20 cellular contexts compared by ENCODE assay signal in the genomic region with DNA sequence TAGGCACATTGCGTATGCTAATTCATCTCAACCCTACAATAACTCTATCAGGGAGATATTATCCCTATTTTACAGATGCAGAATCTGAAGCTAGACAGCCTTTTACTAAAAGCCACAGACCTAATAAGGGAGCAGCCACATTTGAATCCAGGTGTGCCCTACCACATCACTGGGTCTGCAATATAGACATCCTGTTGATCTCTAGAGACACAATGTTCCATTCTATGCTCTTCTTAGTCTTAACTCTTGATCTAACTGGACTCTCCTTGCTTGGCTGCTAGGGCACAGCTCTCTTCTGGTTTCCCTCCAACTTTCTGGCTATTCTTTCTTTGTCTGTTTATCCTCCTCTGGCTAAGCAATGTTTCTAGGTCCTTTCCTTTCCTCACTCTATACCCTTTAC. TPM values are rescaled to one million over a fixed set of nuclear protein-coding genes. Genes with fewer than 3 reads are reported as not detected.
DNase-seq lines count a peak whose midpoint lies in the region; ATAC-seq and TF ChIP-seq lines count a peak whose summit lies in the region.
"Had no signal": no experiment of that assay in that cellular context is flagged by ENCODE, and none has a peak within 500 bp of the region (broad histone marks: within the 10 kb centered on the region; RNA-seq: fewer than 3 reads in every experiment).

No MANE protein-coding gene starts in this region.

- no peaks in the 10 kb centered on the region for H3K36me3 Mint-ChIP-seq in activated T-cell treated with anti-CD3 and anti-CD28 coated beads, Interleukin-2, amount 50 U/mL, for 4 hours (ENCODE audit: insufficient read depth)
- peaks cover 5% of the 10 kb centered on the region for H3K36me3 Mint-ChIP-seq in CD4-positive, alpha-beta T cell (ENCODE audit: low read depth)
- no peaks in the 10 kb centered on the region for H3K36me3 Mint-ChIP-seq in naive thymus-derived CD8-positive, alpha-beta T cell
- H3K36me3 Mint-ChIP-seq: CD14-positive monocyte, IgD-negative memory B cell had no signal

- CTCF ChIA-PET in CD4-positive, alpha-beta T cell (lab: Charles Lee) = interaction anchor here (0.7 kb wide), 1 partner anchor 12 kb away, joined by 3 read pairs; the partner anchor contains the start of gene CDC37L1

- no peaks in the 10 kb centered on the region for H3K36me3 ChIP-seq in H7 (replicated peaks; ENCODE audit: control insufficient read depth, insufficient read depth, low read length)
- H3K36me3 ChIP-seq: SJCRH30 had no signal

- no peak for DNase-seq in activated T-cell treated with anti-CD3 and anti-CD28 coated beads, Interleukin-2, amount 50 U/mL, for 4 hours
- DNase-seq in activated T-cell treated with anti-CD3 and anti-CD28 coated beads, Interleukin-2, amount 50 U/mL, for 48 hours = no peak
- DNase-seq in CD4-positive, alpha-beta T cell = peak in 3 of 10 experiments; percentile 13 to 38 (median 14)
- peak; percentile 51 for DNase-seq in Jurkat, Clone E6-1 (ENCODE audit: low read depth, low spot score)
- peak in 6 of 10 donors; percentile 30 to 71 (median 62) for DNase-seq in naive thymus-derived CD8-positive, alpha-beta T cell
- DNase-seq in NCI-H2171 (lab: John Stamatoyannopoulos, UW) (no peak), H7 (no peak)
- DNase-seq: Caco-2, DMS 273 treated with DMSO at 0.1 percent for 48 hours, Karpas-422, MV-4-11, NCI-H1105 treated with DMSO at 0.1 percent for 48 hours, NCI-H2029 treated with DMSO at 0.1 percent for 48 hours, NCI-H345, NCI-H524, NCI-H82, SJCRH30 had no signal

- no peak overlapping the region for H3K4me3 ChIP-seq in Jurkat, Clone E6-1 (ENCODE audit: low read length)
- H3K4me3 ChIP-seq in H7 (ENCODE audit: insufficient read depth, low read depth, low read length) = no peak overlapping the region
- H3K4me3 ChIP-seq: SJCRH30 had no signal

- H3K27ac Mint-ChIP-seq in CD4-positive, alpha-beta T cell = peak overlapping the region; percentile 88
- H3K27ac Mint-ChIP-seq in naive thymus-derived CD8-positive, alpha-beta T cell = peak overlapping the region; percentile 5 to 95 (median 86)
- H3K27ac Mint-ChIP-seq: B cell, CD14-positive monocyte, IgD-negative memory B cell had no signal

- POLR2A ChIA-PET in CD4-positive, alpha-beta T cell (lab: Charles Lee) = interaction anchor here (0.6 to 2.3 kb wide), 9 partner anchors 10 to 1141 kb away, joined by 3 to 50 read pairs (median 4); partner anchors contain the start of genes AK3 and CDC37L1
- POLR2A ChIA-PET in naive thymus-derived CD8-positive, alpha-beta T cell (lab: Charles Lee) = interaction anchor here (0.5 to 1.8 kb wide), 8 partner anchors 9 to 1140 kb away, joined by 3 to 37 read pairs (median 4); partner anchors contain the start of genes AK3 and CDC37L1

- no peaks in the 10 kb centered on the region for H3K27me3 Mint-ChIP-seq in activated T-cell treated with anti-CD3 and anti-CD28 coated beads, Interleukin-2, amount 50 U/mL, for 4 hours (ENCODE audit: low read depth)
- H3K27me3 Mint-ChIP-seq in CD4-positive, alpha-beta T cell = no peaks in the 10 kb centered on the region
- H3K27me3 Mint-ChIP-seq in naive thymus-derived CD8-positive, alpha-beta T cell = no peaks in the 10 kb centered on the region

- TF ChIP-seq CTCF in CD4-positive, alpha-beta T cell (IDR thresholded peaks at IDR 0.05) = no peak

- no peak overlapping the region for H3K27ac ChIP-seq in CD4-positive, alpha-beta T cell (ENCODE audit: low read depth, low read length)
- H3K27ac ChIP-seq: SJCRH30 had no signal

- peaks cover 62% of the 10 kb centered on the region for H3K4me1 Mint-ChIP-seq in activated T-cell treated with anti-CD3 and anti-CD28 coated beads, Interleukin-2, amount 50 U/mL, for 4 hours (ENCODE audit: low read depth)
- peaks cover 70% of the 10 kb centered on the region for H3K4me1 Mint-ChIP-seq in CD4-positive, alpha-beta T cell (ENCODE audit: low read depth)
- H3K4me1 Mint-ChIP-seq in naive thymus-derived CD8-positive, alpha-beta T cell = peaks cover 32 to 78% (median 64%) of the 10 kb centered on the region in 4 donors

- H3K9me3 ChIP-seq in CD4-positive, alpha-beta T cell (ENCODE audit: control insufficient read depth, low read length) = no peaks in the 10 kb centered on the region
- H3K9me3 ChIP-seq: Caco-2, SJCRH30 had no signal

- intact Hi-C loops in CD4-positive, alpha-beta T cell (cut with DNase I, micrococcal nuclease) = loop anchor here in 1 of 2 experiments (1.0 to 10.0 kb wide), 2 partner anchors 12 to 1143 kb away; partner anchors contain the start of genes CDC37L1 and RFX3

- ATAC-seq in activated T-cell treated with anti-CD3 and anti-CD28 coated beads, Interleukin-2, amount 50 U/mL, for 4 hours = no peak
- peak; percentile 76 for ATAC-seq in CD4-positive, alpha-beta T cell (ENCODE audit: poor library complexity)
- peak; percentile 75 to 78 for ATAC-seq in naive thymus-derived CD8-positive, alpha-beta T cell

- H3K27me3 ChIP-seq in CD4-positive, alpha-beta T cell (ENCODE audit: control insufficient read depth, insufficient read depth, low read length) = no peaks in the 10 kb centered on the region
- H3K27me3 ChIP-seq in H7 (ENCODE audit: control insufficient read depth, insufficient read depth, low read length) = peaks cover 5% of the 10 kb centered on the region
- H3K27me3 ChIP-seq: SJCRH30 had no signal

- H3K4me3 Mint-ChIP-seq in activated T-cell treated with anti-CD3 and anti-CD28 coated beads, Interleukin-2, amount 50 U/mL, for 4 hours = peak overlapping the region; percentile 1
- H3K4me3 Mint-ChIP-seq in CD4-positive, alpha-beta T cell = peak overlapping the region; percentile 97
- H3K4me3 Mint-ChIP-seq in naive thymus-derived CD8-positive, alpha-beta T cell = peak overlapping the region; percentile 0 to 99 (median 64)
- H3K4me3 Mint-ChIP-seq: B cell, IgD-negative memory B cell had no signal

- H3K9me3 Mint-ChIP-seq in activated T-cell treated with anti-CD3 and anti-CD28 coated beads, Interleukin-2, amount 50 U/mL, for 4 hours = no peaks in the 10 kb centered on the region
- no peaks in the 10 kb centered on the region for H3K9me3 Mint-ChIP-seq in CD4-positive, alpha-beta T cell
- H3K9me3 Mint-ChIP-seq in naive thymus-derived CD8-positive, alpha-beta T cell = no peaks in the 10 kb centered on the region
- H3K9me3 Mint-ChIP-seq: CD14-positive monocyte had no signal

RNA-seq across cellular contexts. Expression of gene SPATA6L, which starts 1.4 kb away (rescaled TPM):
- under 1 TPM in 2 of 3 donors, not detected in 1; 0.30 to 0.50 TPM for total RNA-seq in activated T-cell treated with anti-CD3 and anti-CD28 coated beads, Interleukin-2, amount 50 U/mL, for 4 hours
- total RNA-seq in CD4-positive, alpha-beta T cell = 10 to 100 TPM in 1 of 2 experiments, 1 to 10 TPM in 1; 9.4 to 10.8 TPM
- 2.0 TPM for polyA plus RNA-seq in Jurkat, Clone E6-1 (2012; ENCODE audit: insufficient read depth, insufficient read length)
- total RNA-seq in naive thymus-derived CD8-positive, alpha-beta T cell = 1 to 10 TPM; 5.2 to 5.8 TPM
- 1 to 10 TPM in 2 of 3 donors, not detected in 1; 1.5 to 2.6 TPM for polyA plus RNA-seq in naive thymus-derived CD8-positive, alpha-beta T cell
- total RNA-seq in H7 (2014; rRNA removed; shearing (Covaris generic)) = 0.48 TPM in 1 of 2 replicates, not detected in the other
- total RNA-seq: SJCRH30 had no signal
- polyA plus RNA-seq: CD14-positive monocyte, IgD-negative memory B cell had no signal

RNA-seq across cellular contexts. Expression of gene PLPP6, which starts 5.6 kb away (rescaled TPM):
- total RNA-seq in activated T-cell treated with anti-CD3 and anti-CD28 coated beads, Interleukin-2, amount 50 U/mL, for 4 hours = 1 to 10 TPM; 3.0 to 3.6 (median 3.1) TPM
- 10 to 100 TPM in 1 of 2 experiments, 1 to 10 TPM in 1; 8.9 to 10.5 TPM for total RNA-seq in CD4-positive, alpha-beta T cell
- polyA plus RNA-seq in Jurkat, Clone E6-1 (2012; ENCODE audit: insufficient read depth, insufficient read length) = 4.7 TPM
- total RNA-seq in naive thymus-derived CD8-positive, alpha-beta T cell = 10 to 100 TPM; 22.5 to 23.6 TPM
- polyA plus RNA-seq in naive thymus-derived CD8-positive, alpha-beta T cell = 1 to 10 TPM; 4.9 to 6.1 (median 5.8) TPM
- total RNA-seq in H7 (2014; rRNA removed; shearing (Covaris generic)) = 5.8 and 6.8 TPM in 2 replicates

RNA-seq across cellular contexts. Expression of gene CDC37L1, which starts 11.7 kb away (rescaled TPM):
- total RNA-seq in activated T-cell treated with anti-CD3 and anti-CD28 coated beads, Interleukin-2, amount 50 U/mL, for 4 hours = 10 to 100 TPM; 14.7 to 16.6 (median 16.2) TPM
- total RNA-seq in CD4-positive, alpha-beta T cell = 10 to 100 TPM; 49.1 to 53.4 TPM
- 10.7 TPM for polyA plus RNA-seq in Jurkat, Clone E6-1 (2012; ENCODE audit: insufficient read depth, insufficient read length)
- total RNA-seq in naive thymus-derived CD8-positive, alpha-beta T cell = 10 to 100 TPM; 28.7 to 29.5 TPM
- 10 to 100 TPM; 18.5 to 19.2 (median 19.1) TPM for polyA plus RNA-seq in naive thymus-derived CD8-positive, alpha-beta T cell
- 18.8 and 20.4 TPM in 2 replicates for total RNA-seq in H7 (2014; rRNA removed; shearing (Covaris generic))

Comparison
In these comparisons a context has a peak if more than half of its experiments do, and no peak if none do; other contexts are left out.
1. ATAC-seq: peak in CD4-positive, alpha-beta T cell (single experiment) and naive thymus-derived CD8-positive, alpha-beta T cell (2 of 2); none in activated T-cell treated with anti-CD3 and anti-CD28 coated beads, Interleukin-2, amount 50 U/mL, for 4 hours (0 of 2).
2. DNase-seq: peak in Jurkat, Clone E6-1 (single experiment) and naive thymus-derived CD8-positive, alpha-beta T cell (6 of 10); none in activated T-cell treated with anti-CD3 and anti-CD28 coated beads, Interleukin-2, amount 50 U/mL, for 4 hours (single experiment), activated T-cell treated with anti-CD3 and anti-CD28 coated beads, Interleukin-2, amount 50 U/mL, for 48 hours (0 of 2), NCI-H2171 (single experiment) and H7 (single experiment).
3. H3K4me3 Mint-ChIP-seq: peak in every context shown above with its lines; median percentile 97 in CD4-positive, alpha-beta T cell; 64 in naive thymus-derived CD8-positive, alpha-beta T cell; 1 in activated T-cell treated with anti-CD3 and anti-CD28 coated beads, Interleukin-2, amount 50 U/mL, for 4 hours.